11 cellular contexts compared by ENCODE assay signal in the genomic region with DNA sequence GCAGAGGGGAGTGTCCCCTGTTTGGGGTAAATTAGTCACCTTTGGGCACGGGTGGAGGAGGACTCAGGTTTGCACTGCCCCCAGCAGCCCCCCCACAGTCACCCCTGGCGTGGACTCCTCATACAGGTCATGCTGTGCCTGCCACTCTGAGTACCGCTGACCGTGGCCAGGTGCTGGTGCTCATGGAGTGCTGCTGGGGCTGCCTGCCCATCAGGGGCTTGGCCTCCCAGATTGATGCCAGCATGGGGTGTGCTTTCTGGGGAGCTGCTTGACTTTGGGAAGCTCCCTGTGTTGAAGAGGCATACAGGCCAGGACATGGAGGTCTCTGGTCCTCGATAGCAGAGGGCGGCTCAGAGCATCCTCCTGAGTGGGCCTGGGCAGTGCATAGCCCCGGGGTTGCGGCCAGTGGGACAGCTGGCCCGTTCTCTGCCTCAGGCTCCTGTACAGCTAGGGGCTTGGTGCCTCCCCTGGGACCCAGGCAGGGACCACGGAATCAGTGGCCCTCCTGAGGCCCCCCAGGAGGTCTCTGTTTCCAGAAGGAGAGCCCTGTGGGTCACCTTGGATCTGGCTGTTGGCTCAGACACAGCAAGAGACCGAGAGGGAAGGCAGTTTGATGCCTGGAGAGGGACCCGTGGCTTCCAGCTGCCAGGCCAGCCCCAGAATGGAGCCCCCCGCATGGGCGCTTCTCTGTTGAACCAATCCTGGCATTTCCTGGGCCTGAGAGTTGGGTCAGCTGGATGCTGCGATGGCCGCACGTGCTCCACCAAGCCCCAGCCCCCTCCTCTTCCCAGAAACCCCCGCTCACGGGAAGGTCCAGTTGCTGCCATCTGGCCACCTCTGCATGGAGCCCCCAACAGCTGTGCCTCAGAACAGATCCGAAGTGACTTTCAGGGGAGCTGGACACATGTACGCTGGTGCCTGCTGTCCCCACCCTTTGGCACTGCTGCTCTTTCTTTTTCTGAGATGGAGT.
"Had no signal": no experiment of that assay in that cellular context is flagged by ENCODE, and none has a peak within 500 bp of the region (broad histone marks: within the 10 kb centered on the region; RNA-seq: fewer than 3 reads in every experiment).

No MANE protein-coding gene starts in this region.

- H3K4me3 ChIP-seq: upper lobe of left lung had no signal

- H3K4me1 Mint-ChIP-seq: activated naive CD8-positive, alpha-beta T cell treated with anti-CD3 and anti-CD28 coated beads, Interleukin-2, amount 10 ng/mL, durations not matched to agents 7 days and 5 days; memory B cell had no signal

- H3K27me3 Mint-ChIP-seq: activated CD4-positive, alpha-beta memory T cell treated with anti-CD3 and anti-CD28 coated beads for 36 hours; activated naive CD8-positive, alpha-beta T cell treated with anti-CD3 and anti-CD28 coated beads, Interleukin-2, amount 10 ng/mL, durations not matched to agents 7 days and 5 days; memory B cell; natural killer cell treated with Interleukin-12 subunit alpha and Interleukin-12 subunit beta and Interleukin-15 and Interleukin-18, amount 100 ng/mL, for 72 hours; stimulated activated naive CD8-positive, alpha-beta T cell treated with anti-CD3 and anti-CD28 coated beads, Interleukin-15, Interleukin-2, amounts not matched to agents 100 ng/mL and 50 ng/mL, for 24 hours had no signal

- H3K27ac ChIP-seq: upper lobe of left lung had no signal

- H3K27me3 ChIP-seq: upper lobe of left lung had no signal

- DNase-seq: activated CD4-positive, alpha-beta memory T cell treated with anti-CD3 and anti-CD28 coated beads for 36 hours; activated naive CD8-positive, alpha-beta T cell treated with anti-CD3 and anti-CD28 coated beads, Interleukin-2, amount 10 ng/mL, durations not matched to agents 7 days and 5 days; activated T-cell treated with anti-CD3 and anti-CD28 coated beads, Interleukin-2, amount 50 U/mL, for 72 hours; anterior cingulate cortex; stimulated activated CD8-positive, alpha-beta memory T cell treated with anti-CD3 and anti-CD28 coated beads, Interleukin-4, amount 100 ng/mL, for 48 hours; SW 1271 had no signal

- H3K27ac Mint-ChIP-seq: activated CD4-positive, alpha-beta memory T cell treated with anti-CD3 and anti-CD28 coated beads for 36 hours; activated naive CD8-positive, alpha-beta T cell treated with anti-CD3 and anti-CD28 coated beads, Interleukin-2, amount 10 ng/mL, durations not matched to agents 7 days and 5 days; activated T-cell treated with anti-CD3 and anti-CD28 coated beads, Interleukin-2, amount 50 U/mL, for 72 hours; memory B cell; natural killer cell treated with Interleukin-12 subunit alpha and Interleukin-12 subunit beta and Interleukin-15 and Interleukin-18, amount 100 ng/mL, for 72 hours; stimulated activated naive CD8-positive, alpha-beta T cell treated with anti-CD3 and anti-CD28 coated beads, Interleukin-15, Interleukin-2, amounts not matched to agents 100 ng/mL and 50 ng/mL, for 24 hours had no signal

- H3K9me3 ChIP-seq: upper lobe of left lung had no signal

- H3K4me3 Mint-ChIP-seq: activated CD4-positive, alpha-beta memory T cell treated with anti-CD3 and anti-CD28 coated beads for 36 hours; activated naive CD8-positive, alpha-beta T cell treated with anti-CD3 and anti-CD28 coated beads, Interleukin-2, amount 10 ng/mL, durations not matched to agents 7 days and 5 days; activated T-cell treated with anti-CD3 and anti-CD28 coated beads, Interleukin-2, amount 50 U/mL, for 72 hours; memory B cell; natural killer cell treated with Interleukin-12 subunit alpha and Interleukin-12 subunit beta and Interleukin-15 and Interleukin-18, amount 100 ng/mL, for 72 hours; stimulated activated naive CD8-positive, alpha-beta T cell treated with anti-CD3 and anti-CD28 coated beads, Interleukin-15, Interleukin-2, amounts not matched to agents 100 ng/mL and 50 ng/mL, for 24 hours had no signal

- ATAC-seq: esophagus mucosa; natural killer cell treated with Interleukin-12 subunit alpha and Interleukin-12 subunit beta and Interleukin-15 and Interleukin-18, amount 100 ng/mL, for 72 hours had no signal

- H3K36me3 Mint-ChIP-seq: natural killer cell treated with Interleukin-12 subunit alpha and Interleukin-12 subunit beta and Interleukin-15 and Interleukin-18, amount 100 ng/mL, for 72 hours had no signal

- H3K9me3 Mint-ChIP-seq: activated CD4-positive, alpha-beta memory T cell treated with anti-CD3 and anti-CD28 coated beads for 36 hours; activated naive CD8-positive, alpha-beta T cell treated with anti-CD3 and anti-CD28 coated beads, Interleukin-2, amount 10 ng/mL, durations not matched to agents 7 days and 5 days; activated T-cell treated with anti-CD3 and anti-CD28 coated beads, Interleukin-2, amount 50 U/mL, for 72 hours; memory B cell; natural killer cell treated with Interleukin-12 subunit alpha and Interleukin-12 subunit beta and Interleukin-15 and Interleukin-18, amount 100 ng/mL, for 72 hours; stimulated activated naive CD8-positive, alpha-beta T cell treated with anti-CD3 and anti-CD28 coated beads, Interleukin-15, Interleukin-2, amounts not matched to agents 100 ng/mL and 50 ng/mL, for 24 hours had no signal
